Comparison of ENCODE assay signal across 21 cellular contexts in genomic region chr3:174329321-174329720, GRCh38.
DNase-seq lines count a peak whose midpoint lies in the region; ATAC-seq and TF ChIP-seq lines count a peak whose summit lies in the region.
"Had no signal": no experiment of that assay in that cellular context is flagged by ENCODE, and none has a peak within 500 bp of the region (broad histone marks: within the 10 kb centered on the region; RNA-seq: fewer than 3 reads in every experiment).

No MANE protein-coding gene starts in this region.

- H3K4me3 Mint-ChIP-seq in stimulated activated memory B cell treated with anti-CD40 and anti-IgM and Interleukin-4, amounts not matched to agents 10 μg/mL and 1 μg/mL and 100 μg/mL, for 72 hours, result no peak overlapping the region
- no peak overlapping the region for H3K4me3 Mint-ChIP-seq in stimulated activated naive B cell treated with anti-CD40 and anti-IgM and Interleukin-4, amounts not matched to agents 10 μg/mL and 1 μg/mL and 100 μg/mL, for 72 hours
- H3K4me3 Mint-ChIP-seq: activated CD4-positive, alpha-beta memory T cell treated with anti-CD3 and anti-CD28 coated beads for 36 hours; activated naive CD8-positive, alpha-beta T cell treated with anti-CD3 and anti-CD28 coated beads, Interleukin-2, amount 50 U/mL, for 24 hours had no signal

- in situ Hi-C loops in brain microvascular endothelial cell (cut with HindIII; ENCODE audit: low pct_ligation_motif_present, low sequenced_read_pairs), result no loop called here

- H3K9me2 ChIP-seq in Karpas-422 (replicated peaks; ENCODE audit: insufficient read depth, low read length), result no peaks in the 10 kb centered on the region

- no peak overlapping the region for H3K27ac Mint-ChIP-seq in stimulated activated memory B cell treated with anti-CD40 and anti-IgM and Interleukin-4, amounts not matched to agents 10 μg/mL and 1 μg/mL and 100 μg/mL, for 72 hours
- no peak overlapping the region for H3K27ac Mint-ChIP-seq in stimulated activated naive B cell treated with anti-CD40 and anti-IgM and Interleukin-4, amounts not matched to agents 10 μg/mL and 1 μg/mL and 100 μg/mL, for 72 hours
- H3K27ac Mint-ChIP-seq: activated CD4-positive, alpha-beta memory T cell treated with anti-CD3 and anti-CD28 coated beads for 36 hours; activated naive CD8-positive, alpha-beta T cell treated with anti-CD3 and anti-CD28 coated beads, Interleukin-2, amount 50 U/mL, for 24 hours had no signal

- H2AFZ ChIP-seq in Karpas-422 (ENCODE audit: low read length), result 0 out of 2 replicates have a peak overlapping the region, but pooled peaks have one; percentile 43

- no peak overlapping the region for H3K4me2 ChIP-seq in Karpas-422 (ENCODE audit: low read depth, low read length, poor library complexity, severe bottlenecking)

- H3K79me2 ChIP-seq in Karpas-422 (ENCODE audit: low read length), result no peaks in the 10 kb centered on the region

- H3K36me3 ChIP-seq in Karpas-422 (ENCODE audit: insufficient read depth, low read length) (no peaks in the 10 kb centered on the region), brain microvascular endothelial cell (replicated peaks) (no peaks in the 10 kb centered on the region)
- H3K36me3 ChIP-seq: BE2C, ovary had no signal

- H3K27ac ChIP-seq in Karpas-422 (ENCODE audit: low read length), result no peak overlapping the region
- H3K27ac ChIP-seq in brain microvascular endothelial cell, result peak overlapping the region; percentile 20
- no peak overlapping the region for H3K27ac ChIP-seq in RWPE1
- H3K27ac ChIP-seq: epithelial cell of prostate, ovary had no signal

- ATAC-seq in stimulated activated memory B cell treated with anti-CD40 and anti-IgM and Interleukin-4, amounts not matched to agents 10 μg/mL and 1 μg/mL and 100 μg/mL, for 72 hours, result no peak
- ATAC-seq in stimulated activated naive B cell treated with anti-CD40 and anti-IgM and Interleukin-4, amounts not matched to agents 10 μg/mL and 1 μg/mL and 100 μg/mL, for 72 hours (replicated peaks), result no peak
- ATAC-seq: activated naive CD8-positive, alpha-beta T cell treated with anti-CD3 and anti-CD28 coated beads, Interleukin-2, amount 50 U/mL, for 24 hours; mucosa of descending colon had no signal

- no peak overlapping the region for H3K9ac ChIP-seq in Karpas-422 (ENCODE audit: low read length)

- no peak for TF ChIP-seq CTCF in brain microvascular endothelial cell (IDR thresholded peaks at IDR 0.05; ENCODE audit: low read depth, low read length, missing control alignments)
- no peak for TF ChIP-seq CTCF in RWPE1 (conservative IDR thresholded peaks at IDR 0.05; ENCODE audit: low read depth)

- H3K36me3 Mint-ChIP-seq in stimulated activated memory B cell treated with anti-CD40 and anti-IgM and Interleukin-4, amounts not matched to agents 10 μg/mL and 1 μg/mL and 100 μg/mL, for 72 hours, result no peaks in the 10 kb centered on the region
- H3K36me3 Mint-ChIP-seq in stimulated activated naive B cell treated with anti-CD40 and anti-IgM and Interleukin-4, amounts not matched to agents 10 μg/mL and 1 μg/mL and 100 μg/mL, for 72 hours, result no peaks in the 10 kb centered on the region
- H3K36me3 Mint-ChIP-seq: activated CD4-positive, alpha-beta memory T cell treated with anti-CD3 and anti-CD28 coated beads for 36 hours had no signal

- no peaks in the 10 kb centered on the region for H3K4me1 Mint-ChIP-seq in stimulated activated memory B cell treated with anti-CD40 and anti-IgM and Interleukin-4, amounts not matched to agents 10 μg/mL and 1 μg/mL and 100 μg/mL, for 72 hours
- H3K4me1 Mint-ChIP-seq in stimulated activated naive B cell treated with anti-CD40 and anti-IgM and Interleukin-4, amounts not matched to agents 10 μg/mL and 1 μg/mL and 100 μg/mL, for 72 hours, result no peaks in the 10 kb centered on the region
- H3K4me1 Mint-ChIP-seq: activated naive CD8-positive, alpha-beta T cell treated with anti-CD3 and anti-CD28 coated beads, Interleukin-2, amount 50 U/mL, for 24 hours had no signal

- H3K9me3 ChIP-seq in Karpas-422 (ENCODE audit: low read length), result peaks cover 32% of the 10 kb centered on the region
- H3K9me3 ChIP-seq: BE2C, mucosa of descending colon, ovary had no signal

- H3K4me3 ChIP-seq in Karpas-422 (ENCODE audit: low read length) (no peak overlapping the region), brain microvascular endothelial cell (ENCODE audit: low read depth, low read length) (no peak overlapping the region)
- H3K4me3 ChIP-seq: mucosa of descending colon, ovary, SK-N-MC had no signal

- no peaks in the 10 kb centered on the region for H3K27me3 ChIP-seq in Karpas-422 (ENCODE audit: low read length)
- H3K27me3 ChIP-seq in brain microvascular endothelial cell (replicated peaks), result no peaks in the 10 kb centered on the region
- H3K27me3 ChIP-seq: BE2C, ovary had no signal

- CTCF ChIA-PET in RWPE1 (lab: Yijun Ruan, JAX), result no interaction called here

- no peaks in the 10 kb centered on the region for H3K27me3 Mint-ChIP-seq in stimulated activated memory B cell treated with anti-CD40 and anti-IgM and Interleukin-4, amounts not matched to agents 10 μg/mL and 1 μg/mL and 100 μg/mL, for 72 hours
- H3K27me3 Mint-ChIP-seq in stimulated activated naive B cell treated with anti-CD40 and anti-IgM and Interleukin-4, amounts not matched to agents 10 μg/mL and 1 μg/mL and 100 μg/mL, for 72 hours, result no peaks in the 10 kb centered on the region
- H3K27me3 Mint-ChIP-seq: activated CD4-positive, alpha-beta memory T cell treated with anti-CD3 and anti-CD28 coated beads for 36 hours; activated naive CD8-positive, alpha-beta T cell treated with anti-CD3 and anti-CD28 coated beads, Interleukin-2, amount 50 U/mL, for 24 hours had no signal

- H3K9me3 Mint-ChIP-seq in stimulated activated memory B cell treated with anti-CD40 and anti-IgM and Interleukin-4, amounts not matched to agents 10 μg/mL and 1 μg/mL and 100 μg/mL, for 72 hours, result peaks cover 9% of the 10 kb centered on the region
- peaks cover 2 to 4% of the 10 kb centered on the region in 2 donors for H3K9me3 Mint-ChIP-seq in stimulated activated naive B cell treated with anti-CD40 and anti-IgM and Interleukin-4, amounts not matched to agents 10 μg/mL and 1 μg/mL and 100 μg/mL, for 72 hours

- no peaks in the 10 kb centered on the region for H3K4me1 ChIP-seq in Karpas-422 (ENCODE audit: low read length)
- H3K4me1 ChIP-seq: BE2C had no signal

- POLR2A ChIA-PET in RWPE1 (lab: Yijun Ruan, JAX; ENCODE audit: low non-redundant PET), result no interaction called here

- DNase-seq in AG20443 (ENCODE audit: low spot score) (peak; percentile 54), Karpas-422 (no peak), brain microvascular endothelial cell (peak; percentile 51), myocyte (ENCODE audit: low read depth) (peak; percentile 18), NCI-H1417 (lab: John Stamatoyannopoulos, UW) (no peak), RWPE1 (ENCODE audit: low spot score) (no peak)
- no peak for DNase-seq in stimulated activated naive B cell treated with anti-CD40 and anti-IgM and Interleukin-4, amounts not matched to agents 10 μg/mL and 1 μg/mL and 100 μg/mL, for 72 hours
- DNase-seq: activated CD4-positive, alpha-beta memory T cell treated with anti-CD3 and anti-CD28 coated beads for 36 hours; activated naive CD8-positive, alpha-beta T cell treated with anti-CD3 and anti-CD28 coated beads, Interleukin-2, amount 50 U/mL, for 24 hours; activated T-cell treated with anti-CD3 and anti-CD28 coated beads, Interleukin-2, amount 50 U/mL, for 48 hours; BE2C; hypothalamus; left cardiac atrium; mucosa of descending colon; NCI-H187 treated with DMSO at 0.1 percent for 48 hours; NCI-H524; ovary; stimulated activated naive CD4-positive, alpha-beta T cell had no signal

- H4K20me1 ChIP-seq in Karpas-422 (ENCODE audit: insufficient read depth, low read depth, low read length), result no peaks in the 10 kb centered on the region

Comparison
In these comparisons a context has a peak if more than half of its experiments do, and no peak if none do; other contexts are left out.
1. DNase-seq: peak in AG20443 (single experiment), brain microvascular endothelial cell (single experiment) and myocyte (single experiment); none in Karpas-422 (single experiment), NCI-H1417 (0 of 3), stimulated activated naive B cell treated with anti-CD40 and anti-IgM and Interleukin-4, amounts not matched to agents 10 μg/mL and 1 μg/mL and 100 μg/mL, for 72 hours (single experiment) and RWPE1 (single experiment).